In genomic region chr12:79624378-79624777, GRCh38 we compare ENCODE assay signal across 25 cellular contexts.
DNase-seq lines count a peak whose midpoint lies in the region; TF ChIP-seq lines count a peak whose summit lies in the region.
"Had no signal": no experiment of that assay in that cellular context is flagged by ENCODE, and none has a peak within 500 bp of the region (broad histone marks: within the 10 kb centered on the region; RNA-seq: fewer than 3 reads in every experiment).

No MANE protein-coding gene starts in this region.

- H3K56ac ChIP-seq in mesendoderm (ENCODE audit: low read length): no peak overlapping the region

- no peak overlapping the region for H2AFZ ChIP-seq in OCI-LY7 (ENCODE audit: low read length)
- H2AFZ ChIP-seq: GM23248 had no signal

- H3K36me3 Mint-ChIP-seq in MCF 10A (ENCODE audit: insufficient read depth, unreplicated experiment): peaks cover 28% of the 10 kb centered on the region
- no peaks in the 10 kb centered on the region for H3K36me3 Mint-ChIP-seq in CD8-positive, alpha-beta memory T cell

- no peak overlapping the region for H3K4me3 Mint-ChIP-seq in MCF 10A (ENCODE audit: unreplicated experiment)
- H3K4me3 Mint-ChIP-seq in CD8-positive, alpha-beta memory T cell: no peak overlapping the region
- H3K4me3 Mint-ChIP-seq: activated CD4-positive, alpha-beta T cell treated with anti-CD3 and anti-CD28 coated beads, Interleukin-2, amount 10 ng/mL, durations not matched to agents 24 days and 14 days; B cell; T-helper 1 cell treated with Interleukin-12 subunit alpha and Interleukin-12 subunit beta and Interleukin-4 antibody, amounts not matched to agents 30 μg/mL and 1 μg/mL, for 36 hours had no signal

- peak overlapping the region; percentile 46 for H3K27ac Mint-ChIP-seq in MCF 10A (ENCODE audit: low read depth, unreplicated experiment)
- H3K27ac Mint-ChIP-seq in CD8-positive, alpha-beta memory T cell: no peak overlapping the region
- H3K27ac Mint-ChIP-seq: activated CD4-positive, alpha-beta T cell treated with anti-CD3 and anti-CD28 coated beads, Interleukin-2, amount 10 ng/mL, durations not matched to agents 24 days and 14 days; B cell; T-helper 1 cell treated with Interleukin-12 subunit alpha and Interleukin-12 subunit beta and Interleukin-4 antibody, amounts not matched to agents 30 μg/mL and 1 μg/mL, for 36 hours had no signal

- no peak overlapping the region for H3K27ac ChIP-seq in breast epithelium
- no peak overlapping the region for H3K27ac ChIP-seq in CD8-positive, alpha-beta memory T cell (ENCODE audit: low read depth, low read length)
- no peak overlapping the region for H3K27ac ChIP-seq in mesendoderm (ENCODE audit: low read depth, low read length)
- H3K27ac ChIP-seq in OCI-LY7 (ENCODE audit: low read depth, low read length, poor library complexity, severe bottlenecking): no peak overlapping the region
- H3K27ac ChIP-seq: ascending aorta, GM23248, SJSA1 had no signal

- no CpG with 5 or more reads among the region's 2 CpGs for WGBS in mesendoderm (ENCODE audit: extremely low coverage, insufficient coverage, low lambda C conversion rate)

- no peak overlapping the region for H3K18ac ChIP-seq in mesendoderm (ENCODE audit: low read length)

- no peak for TF ChIP-seq POLR2A in breast epithelium (IDR thresholded peaks at IDR 0.05)

- H3K9me2 ChIP-seq in OCI-LY7 (ENCODE audit: insufficient read depth, low read length): no peaks in the 10 kb centered on the region

- H3K4me1 ChIP-seq in breast epithelium: no peaks in the 10 kb centered on the region
- H3K4me1 ChIP-seq in CD8-positive, alpha-beta memory T cell (ENCODE audit: insufficient read depth, low read length): no peaks in the 10 kb centered on the region
- H3K4me1 ChIP-seq in mesendoderm (ENCODE audit: control insufficient read depth, low read depth, low read length): no peaks in the 10 kb centered on the region
- no peaks in the 10 kb centered on the region for H3K4me1 ChIP-seq in OCI-LY7 (ENCODE audit: insufficient read depth, low read length, poor library complexity, severe bottlenecking)
- H3K4me1 ChIP-seq: ascending aorta, SJSA1 had no signal

- H3K79me1 ChIP-seq in mesendoderm (ENCODE audit: low read length): peaks cover 4% of the 10 kb centered on the region

- H2AK5ac ChIP-seq in mesendoderm (ENCODE audit: low read length): no peak overlapping the region

- H3K36me3 ChIP-seq in breast epithelium: no peaks in the 10 kb centered on the region
- H3K36me3 ChIP-seq in CD8-positive, alpha-beta memory T cell (ENCODE audit: insufficient read depth, low read length): no peaks in the 10 kb centered on the region
- H3K36me3 ChIP-seq in mesendoderm (ENCODE audit: control insufficient read depth, insufficient read depth, low read length): peaks cover 2% of the 10 kb centered on the region
- peaks cover 19% of the 10 kb centered on the region for H3K36me3 ChIP-seq in OCI-LY7 (ENCODE audit: insufficient read depth, low read length)

- H2BK15ac ChIP-seq in mesendoderm (replicated peaks; ENCODE audit: low read depth): no peak overlapping the region

- H3K79me2 ChIP-seq in mesendoderm (ENCODE audit: control insufficient read depth, insufficient read depth, low read length) (peaks cover 25% of the 10 kb centered on the region), OCI-LY7 (ENCODE audit: insufficient read depth, low read depth, low read length) (peaks cover 46% of the 10 kb centered on the region)

- H3K4me2 ChIP-seq in mesendoderm (ENCODE audit: low read length): no peak overlapping the region
- H3K4me2 ChIP-seq in OCI-LY7 (ENCODE audit: low read length): no peak overlapping the region

- H3K9me3 Mint-ChIP-seq in MCF 10A (ENCODE audit: unreplicated experiment): no peaks in the 10 kb centered on the region
- H3K9me3 Mint-ChIP-seq in CD8-positive, alpha-beta memory T cell: peaks cover 0 to 16% (median 2%) of the 10 kb centered on the region in 5 donors
- H3K9me3 Mint-ChIP-seq: activated CD4-positive, alpha-beta T cell treated with anti-CD3 and anti-CD28 coated beads, Interleukin-2, amount 10 ng/mL, durations not matched to agents 24 days and 14 days; T-helper 1 cell treated with Interleukin-12 subunit alpha and Interleukin-12 subunit beta and Interleukin-4 antibody, amounts not matched to agents 30 μg/mL and 1 μg/mL, for 36 hours had no signal

- peaks cover 10% of the 10 kb centered on the region; the same call in 1 of the 2 replicates for H4K20me1 ChIP-seq in OCI-LY7 (ENCODE audit: insufficient read depth, low read length)

- H3K4ac ChIP-seq in mesendoderm (ENCODE audit: low read depth, low read length): no peak overlapping the region

- H3K27me3 Mint-ChIP-seq in MCF 10A (ENCODE audit: insufficient read depth, unreplicated experiment): no peaks in the 10 kb centered on the region
- no peaks in the 10 kb centered on the region for H3K27me3 Mint-ChIP-seq in CD8-positive, alpha-beta memory T cell
- H3K27me3 Mint-ChIP-seq: activated CD4-positive, alpha-beta T cell treated with anti-CD3 and anti-CD28 coated beads, Interleukin-2, amount 10 ng/mL, durations not matched to agents 24 days and 14 days; B cell had no signal

- no peak overlapping the region for H4K8ac ChIP-seq in mesendoderm (ENCODE audit: low read depth, low read length)

- CTCF ChIA-PET in MCF 10A (lab: Yijun Ruan, JAX) (no interaction called here), OCI-LY7 (lab: Charles Lee; ENCODE audit: unreplicated experiment) (no interaction called here)
- CTCF ChIA-PET in CD8-positive, alpha-beta memory T cell (lab: Charles Lee): no interaction called here

- TF ChIP-seq CTCF in MCF 10A (IDR thresholded peaks at IDR 0.05; ENCODE audit: unreplicated experiment): no peak
- no peak for TF ChIP-seq CTCF in breast epithelium (IDR thresholded peaks at IDR 0.05)
- no peak for TF ChIP-seq CTCF in OCI-LY7 (conservative IDR thresholded peaks at IDR 0.05; ENCODE audit: low read length)

- no peaks in the 10 kb centered on the region for H3K9me3 ChIP-seq in breast epithelium
- no peaks in the 10 kb centered on the region for H3K9me3 ChIP-seq in CD8-positive, alpha-beta memory T cell (ENCODE audit: low read length)
- H3K9me3 ChIP-seq in OCI-LY7 (ENCODE audit: low read length): peaks cover 2% of the 10 kb centered on the region; the same call in 1 of the 2 replicates
- H3K9me3 ChIP-seq: ascending aorta, SJSA1 had no signal

- intact Hi-C loops in MCF 10A (cut with micrococcal nuclease) (no loop called here), breast epithelium (cut with DNase I; ENCODE audit: low total_unique reads) (no loop called here), OCI-LY7 (cut with micrococcal nuclease; ENCODE audit: unreplicated experiment) (no loop called here)

- no peak overlapping the region for H3K4me3 ChIP-seq in breast epithelium
- no peak overlapping the region for H3K4me3 ChIP-seq in CD8-positive, alpha-beta memory T cell (ENCODE audit: low read length)
- H3K4me3 ChIP-seq in mesendoderm (ENCODE audit: low read length): no peak overlapping the region
- no peak overlapping the region for H3K4me3 ChIP-seq in OCI-LY7 (ENCODE audit: low read depth, low read length, poor library complexity, severe bottlenecking)
- H3K4me3 ChIP-seq: ascending aorta, GM23248, SJSA1 had no signal

- DNase-seq in MCF 10A (ENCODE audit: unreplicated experiment): no peak
- no peak for DNase-seq in breast epithelium (ENCODE audit: low spot score in 2 of 2)
- DNase-seq in amniotic epithelial cell (ENCODE audit: low read depth): peak; percentile 67
- peak; percentile 9 for DNase-seq in glomerular visceral epithelial cell (ENCODE audit: extremely low spot score)
- no peak for DNase-seq in CD8-positive, alpha-beta memory T cell
- no peak for DNase-seq in dermis blood vessel endothelial cell
- no peak for DNase-seq in mesendoderm
- no peak for DNase-seq in OCI-LY7 (ENCODE audit: low spot score)
- DNase-seq: 8988T; activated CD4-positive, alpha-beta T cell treated with anti-CD3 and anti-CD28 coated beads, Interleukin-2, amount 10 ng/mL, durations not matched to agents 24 days and 14 days; activated naive CD4-positive, alpha-beta T cell treated with anti-CD3 and anti-CD28 coated beads, Interleukin-2, amount 50 U/mL, for 16 hours; DMS79 treated with DMSO at 0.1 percent for 48 hours; erythroblast; GM23248; mammary epithelial cell; NCI-H1694; NCI-H2227 treated with DMSO at 0.1 percent for 48 hours; NCI-H82; PC-3; stimulated activated CD4-positive, alpha-beta T cell treated with anti-CD3 and anti-CD28 coated beads, Interleukin-4, amount 100 ng/mL, for 24 hours; stimulated activated naive CD8-positive, alpha-beta T cell treated with anti-CD3 and anti-CD28 coated beads, Interleukin-15, Interleukin-2, amounts not matched to agents 100 U/mL and 50 U/mL, for 24 hours had no signal

- POLR2A ChIA-PET in MCF 10A (lab: Yijun Ruan, JAX) (no interaction called here), OCI-LY7 (lab: Charles Lee) (interaction anchor here (1.0 kb wide), 1 partner anchor 12 kb away, joined by 3 read pairs; no protein-coding TSS in a partner anchor)
- POLR2A ChIA-PET in CD8-positive, alpha-beta memory T cell (lab: Charles Lee): no interaction called here

- H3K9ac ChIP-seq in mesendoderm (ENCODE audit: low read length): no peak overlapping the region
- H3K9ac ChIP-seq: GM23248 had no signal

- BruUV-seq in MCF 10A (replicated peaks; lab: Mats Ljungman, UMichigan) (no TSS peak), OCI-LY7 (replicated peaks; lab: Mats Ljungman, UMichigan) (no TSS peak)

- H4K5ac ChIP-seq in mesendoderm (ENCODE audit: low read length): no peak overlapping the region

- peaks cover 23% of the 10 kb centered on the region for H3K4me1 Mint-ChIP-seq in MCF 10A (ENCODE audit: insufficient read depth, unreplicated experiment)
- no peaks in the 10 kb centered on the region for H3K4me1 Mint-ChIP-seq in CD8-positive, alpha-beta memory T cell
- H3K4me1 Mint-ChIP-seq: activated CD4-positive, alpha-beta T cell treated with anti-CD3 and anti-CD28 coated beads, Interleukin-2, amount 10 ng/mL, durations not matched to agents 24 days and 14 days had no signal

- H3K27me3 ChIP-seq in breast epithelium: no peaks in the 10 kb centered on the region
- no peaks in the 10 kb centered on the region for H3K27me3 ChIP-seq in CD8-positive, alpha-beta memory T cell (ENCODE audit: insufficient read depth, low read length, poor library complexity, severe bottlenecking)
- H3K27me3 ChIP-seq in mesendoderm (ENCODE audit: insufficient read depth, low read length, poor library complexity): no peaks in the 10 kb centered on the region
- H3K27me3 ChIP-seq: ascending aorta, SJSA1 had no signal

- H3K23ac ChIP-seq in mesendoderm (ENCODE audit: low read length): no peak overlapping the region

- H2BK120ac ChIP-seq in mesendoderm (ENCODE audit: low read depth, low read length): no peak overlapping the region

- no peak overlapping the region for H2BK5ac ChIP-seq in mesendoderm (ENCODE audit: low read length)

Comparison
In these comparisons a context has a peak if more than half of its experiments do, and no peak if none do; other contexts are left out.
1. DNase-seq: peak in amniotic epithelial cell (single experiment) and glomerular visceral epithelial cell (single experiment); none in MCF 10A (single experiment), breast epithelium (0 of 2), CD8-positive, alpha-beta memory T cell (0 of 5), dermis blood vessel endothelial cell (single experiment), mesendoderm (single experiment) and OCI-LY7 (single experiment).